In the genomic region with DNA sequence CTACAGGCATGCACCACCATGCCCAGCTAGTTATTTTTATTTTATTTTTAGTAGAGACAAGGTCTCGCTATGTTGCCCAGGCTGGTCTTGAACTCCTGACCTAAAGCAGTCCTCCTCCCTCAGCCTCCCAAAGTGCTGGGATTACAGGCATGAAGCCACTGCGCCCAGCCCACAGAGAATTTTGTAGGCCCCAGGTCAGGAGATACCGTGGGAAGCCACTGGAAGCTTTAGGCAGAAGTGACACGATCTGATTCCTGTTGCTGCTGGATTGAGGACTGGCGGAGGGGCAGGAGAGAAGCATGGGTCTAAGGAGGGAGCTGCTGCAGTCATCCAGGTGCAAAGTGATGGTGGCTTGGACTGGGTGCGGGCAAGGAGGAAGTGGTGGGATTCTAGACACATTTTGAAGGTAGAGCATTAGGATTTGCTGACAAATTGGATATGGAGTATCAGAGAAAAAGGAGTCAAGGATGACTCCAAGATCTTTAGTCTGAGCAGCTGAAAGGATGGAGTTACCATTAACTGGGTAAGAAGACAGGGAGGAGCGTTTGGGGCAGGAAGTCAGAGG, we compare ENCODE assay signal across 13 cellular contexts. TPM values are rescaled to one million over a fixed set of nuclear protein-coding genes. Genes with fewer than 3 reads are reported as not detected.
DNase-seq lines count a peak whose midpoint lies in the region; ATAC-seq and TF ChIP-seq lines count a peak whose summit lies in the region.
"Had no signal": no experiment of that assay in that cellular context is flagged by ENCODE, and none has a peak within 500 bp of the region (broad histone marks: within the 10 kb centered on the region; RNA-seq: fewer than 3 reads in every experiment).

No MANE protein-coding gene starts in this region.

- H3K36me3 ChIP-seq in osteoblast (ENCODE audit: insufficient read depth, low read length): peaks cover 33% of the 10 kb centered on the region
- H3K36me3 ChIP-seq in A673 (ENCODE audit: insufficient read depth, low read length, poor library complexity, severe bottlenecking): peaks cover 31% of the 10 kb centered on the region

- H3K9me3 ChIP-seq in T-helper 17 cell (ENCODE audit: control insufficient read depth, low read length, poor library complexity, severe bottlenecking): no peaks in the 10 kb centered on the region
- H3K9me3 ChIP-seq in osteoblast (ENCODE audit: low read depth, low read length): no peaks in the 10 kb centered on the region
- H3K9me3 ChIP-seq in A673 (ENCODE audit: low read depth, low read length, poor library complexity, severe bottlenecking): no peaks in the 10 kb centered on the region
- H3K9me3 ChIP-seq: testis had no signal

- H3K4me3 ChIP-seq in osteoblast (ENCODE audit: insufficient read depth, low read length) (no peak overlapping the region), A673 (ENCODE audit: low read depth, low read length, poor library complexity, severe bottlenecking) (no peak overlapping the region)
- H3K4me3 ChIP-seq: testis had no signal

- CTCF ChIA-PET in A673 (lab: Charles Lee): no interaction called here

- H4K20me1 ChIP-seq in osteoblast (ENCODE audit: insufficient read depth, low read length): peaks cover 55% of the 10 kb centered on the region

- H3K4me1 Mint-ChIP-seq in T-helper 17 cell: peaks cover 65% of the 10 kb centered on the region
- H3K4me1 Mint-ChIP-seq in central memory CD8-positive, alpha-beta T cell: peaks cover 91% of the 10 kb centered on the region

- POLR2A ChIA-PET in A673 (lab: Charles Lee; ENCODE audit: low non-redundant PET): no interaction called here

- no TSS peak for BruUV-seq in A673 (replicated peaks; lab: Mats Ljungman, UMichigan)

- H3K9me3 Mint-ChIP-seq in central memory CD8-positive, alpha-beta T cell: no peaks in the 10 kb centered on the region

- ATAC-seq in T-helper 17 cell: no peak
- ATAC-seq in central memory CD8-positive, alpha-beta T cell (replicated peaks; ENCODE audit: extremely low read depth, poor library complexity, severe bottlenecking): no peak
- ATAC-seq: left colon had no signal

- peaks cover 24% of the 10 kb centered on the region for H3K4me1 ChIP-seq in osteoblast (ENCODE audit: insufficient read depth, low read length)
- peaks cover 7% of the 10 kb centered on the region for H3K4me1 ChIP-seq in A673 (ENCODE audit: insufficient read depth, low read length, poor library complexity, severe bottlenecking)
- H3K4me1 ChIP-seq: testis had no signal

- in situ Hi-C loops in GM13976 (cut with MboI; ENCODE audit: low sequenced_read_pairs, unreplicated experiment): no loop called here

- no peak for TF ChIP-seq CTCF in osteoblast (IDR thresholded peaks at IDR 0.05; ENCODE audit: extremely low read depth, low read depth, low read length)
- no peak for TF ChIP-seq CTCF in GM13976 (IDR thresholded peaks at IDR 0.05; ENCODE audit: borderline replicate concordance, control extremely low read depth, extremely low read depth, insufficient read depth, missing control alignments)
- no peak for TF ChIP-seq CTCF in A673 (conservative IDR thresholded peaks at IDR 0.05; ENCODE audit: low read depth, low read length)

- H3K4me3 Mint-ChIP-seq in T-helper 17 cell: peak overlapping the region; percentile 91
- peak overlapping the region; percentile 67 for H3K4me3 Mint-ChIP-seq in central memory CD8-positive, alpha-beta T cell

- peaks cover 77% of the 10 kb centered on the region for H3K79me2 ChIP-seq in osteoblast (ENCODE audit: insufficient read depth, low read length)

- no peak overlapping the region for H3K4me2 ChIP-seq in osteoblast (ENCODE audit: insufficient read depth, low read length)

- H3K36me3 Mint-ChIP-seq in T-helper 17 cell (ENCODE audit: low read depth): peaks cover 21% of the 10 kb centered on the region
- H3K36me3 Mint-ChIP-seq in central memory CD8-positive, alpha-beta T cell (ENCODE audit: insufficient read depth): peaks cover 76% of the 10 kb centered on the region

- H3K27ac Mint-ChIP-seq in T-helper 17 cell: peak overlapping the region; percentile 100
- H3K27ac Mint-ChIP-seq in central memory CD8-positive, alpha-beta T cell (ENCODE audit: low read depth): peak overlapping the region; percentile 85

- H3K27me3 ChIP-seq in osteoblast (ENCODE audit: insufficient read depth, low read length) (no peaks in the 10 kb centered on the region), A673 (replicated peaks; ENCODE audit: insufficient read depth, low read depth, low read length, poor library complexity) (no peaks in the 10 kb centered on the region)
- H3K27me3 ChIP-seq: testis had no signal

- peak; percentile 2 for DNase-seq in activated CD4-positive, alpha-beta T cell treated with anti-CD3 and anti-CD28 coated beads for 48 hours
- DNase-seq in activated CD4-positive, alpha-beta T cell treated with anti-CD3 and anti-CD28 coated beads, Interleukin-2, amount 50 U/mL, for 48 hours: no peak
- DNase-seq in T-helper 17 cell (peak in 2 of 3 donors; percentile 2), osteoblast (ENCODE audit: insufficient read length, low spot score, missing footprints) (peak; percentile 35), SIG-M5 treated with dmso at 0.1 percent for 504 hours (lab: John Stamatoyannopoulos, UW; ENCODE audit: unreplicated experiment) (no peak), GM13976 (ENCODE audit: low spot score) (no peak), A673 (ENCODE audit: low spot score) (no peak)
- DNase-seq in central memory CD8-positive, alpha-beta T cell (ENCODE audit: low spot score in 2 of 2): no peak
- DNase-seq: Calu3, hippocampal formation, NCI-H187, testis had no signal

- no peaks in the 10 kb centered on the region for H3K27me3 Mint-ChIP-seq in T-helper 17 cell
- no peaks in the 10 kb centered on the region for H3K27me3 Mint-ChIP-seq in central memory CD8-positive, alpha-beta T cell

- H3K27ac ChIP-seq in osteoblast (ENCODE audit: low read depth, low read length) (no peak overlapping the region), A673 (ENCODE audit: low read depth, low read length, poor library complexity, severe bottlenecking) (no peak overlapping the region)
- H3K27ac ChIP-seq: testis had no signal

- H2AFZ ChIP-seq in osteoblast (ENCODE audit: low read length): no peak overlapping the region

- intact Hi-C loops in A673 (cut with micrococcal nuclease; ENCODE audit: unreplicated experiment): no loop called here

RNA-seq across cellular contexts. Expression of a gene that starts 20.7 kb away (rescaled TPM):
- total RNA-seq in T-helper 17 cell: 100 to 1,000 TPM; 308 to 405 TPM
- 2.9 and 3.3 TPM in 2 replicates for total RNA-seq in osteoblast
- total RNA-seq in A673 (2021): 2.4 and 3.3 TPM in 2 replicates

RNA-seq across cellular contexts. Expression of a gene that starts 41.6 kb away (rescaled TPM):
- 100 to 1,000 TPM; 284 to 339 TPM for total RNA-seq in T-helper 17 cell
- 123 and 145 TPM in 2 replicates for total RNA-seq in osteoblast
- total RNA-seq in A673 (2021): 409 and 465 TPM in 2 replicates

Comparison
In these comparisons a context has a peak if more than half of its experiments do, and no peak if none do; other contexts are left out.
1. DNase-seq: peak in activated CD4-positive, alpha-beta T cell treated with anti-CD3 and anti-CD28 coated beads for 48 hours (single experiment), T-helper 17 cell (2 of 3) and osteoblast (single experiment); none in activated CD4-positive, alpha-beta T cell treated with anti-CD3 and anti-CD28 coated beads, Interleukin-2, amount 50 U/mL, for 48 hours (0 of 2), central memory CD8-positive, alpha-beta T cell (0 of 2), SIG-M5 treated with dmso at 0.1 percent for 504 hours (single experiment), GM13976 (single experiment) and A673 (single experiment).
2. RNA of a gene that starts 20.7 kb away (total RNA-seq): 308 to 405 TPM in T-helper 17 cell; 2.4 to 3.3 TPM in A673 and 2.9 to 3.3 TPM in osteoblast; every median in the first group is over 10 times any median in the second.